ENCODE assay signal across 16 cellular contexts in genomic region chr19:39359026-39359425, GRCh38. TPM values are rescaled to one million over a fixed set of nuclear protein-coding genes. Genes with fewer than 3 reads are reported as not detected.
DNase-seq lines count a peak whose midpoint lies in the region; ATAC-seq lines count a peak whose summit lies in the region.
"Had no signal": no experiment of that assay in that cellular context is flagged by ENCODE, and none has a peak within 500 bp of the region (broad histone marks: within the 10 kb centered on the region; RNA-seq: fewer than 3 reads in every experiment).

No MANE protein-coding gene starts in this region.

- peak overlapping the region; percentile 35 for H3K27ac ChIP-seq in cingulate gyrus (ENCODE audit: low read depth, low read length)
- H3K27ac ChIP-seq: BLaER1 treated with 17β-estradiol and CSF1 and Interleukin-3, amounts not matched to agents 10 nM and 100 nM; HL-60 had no signal

- H3K27me3 Mint-ChIP-seq in activated T-cell treated with anti-CD3 and anti-CD28 coated beads, Interleukin-2, amount 50 U/mL, for 72 hours (ENCODE audit: low read depth), result no peaks in the 10 kb centered on the region
- no peaks in the 10 kb centered on the region for H3K27me3 Mint-ChIP-seq in activated T-cell treated with anti-CD3 and anti-CD28 coated beads, Interleukin-2, amount 50 U/mL, for 24 hours
- H3K27me3 Mint-ChIP-seq: CD4-positive, CD25-positive, alpha-beta regulatory T cell had no signal

- H3K27ac Mint-ChIP-seq in activated T-cell treated with anti-CD3 and anti-CD28 coated beads, Interleukin-2, amount 50 U/mL, for 72 hours, result no peak overlapping the region
- H3K27ac Mint-ChIP-seq in activated T-cell treated with anti-CD3 and anti-CD28 coated beads, Interleukin-2, amount 50 U/mL, for 24 hours, result no peak overlapping the region
- H3K27ac Mint-ChIP-seq: CD4-positive, CD25-positive, alpha-beta regulatory T cell had no signal

- ATAC-seq in activated T-cell treated with anti-CD3 and anti-CD28 coated beads, Interleukin-2, amount 50 U/mL, for 72 hours (replicated peaks in 1 of 2), result peak; percentile 43 to 71
- ATAC-seq in HG02981 (IDR thresholded peaks at IDR 0.05; ENCODE audit: unreplicated experiment), result no peak
- ATAC-seq: GM12878 had no signal

- DNase-seq in activated T-cell treated with anti-CD3 and anti-CD28 coated beads, Interleukin-2, amount 50 U/mL, for 72 hours, result no peak
- no peak for DNase-seq in activated T-cell treated with anti-CD3 and anti-CD28 coated beads, Interleukin-2, amount 50 U/mL, for 24 hours
- peak; percentile 15 for DNase-seq in superior temporal gyrus (ENCODE audit: extremely low spot score)
- DNase-seq in NCI-H146 treated with DMSO at 0.1 percent for 48 hours (lab: John Stamatoyannopoulos, UW; ENCODE audit: unreplicated experiment), result no peak
- no peak for DNase-seq in NK-92 (lab: John Stamatoyannopoulos, UW; ENCODE audit: unreplicated experiment)
- DNase-seq: ACHN; CD4-positive, CD25-positive, alpha-beta regulatory T cell; DMS 273 treated with DMSO at 0.1 percent for 48 hours; HCEC 1CT had no signal

- no peaks in the 10 kb centered on the region for H3K9me3 Mint-ChIP-seq in activated T-cell treated with anti-CD3 and anti-CD28 coated beads, Interleukin-2, amount 50 U/mL, for 72 hours
- no peaks in the 10 kb centered on the region for H3K9me3 Mint-ChIP-seq in activated T-cell treated with anti-CD3 and anti-CD28 coated beads, Interleukin-2, amount 50 U/mL, for 24 hours
- H3K9me3 Mint-ChIP-seq: CD4-positive, CD25-positive, alpha-beta regulatory T cell had no signal

- peaks cover 4 to 26% of the 10 kb centered on the region in 2 donors for H3K36me3 Mint-ChIP-seq in activated T-cell treated with anti-CD3 and anti-CD28 coated beads, Interleukin-2, amount 50 U/mL, for 72 hours (ENCODE audit: insufficient read depth in 2 of 2)
- H3K36me3 Mint-ChIP-seq in activated T-cell treated with anti-CD3 and anti-CD28 coated beads, Interleukin-2, amount 50 U/mL, for 24 hours (ENCODE audit: low read depth), result peaks cover 96% of the 10 kb centered on the region

- peaks cover 30% of the 10 kb centered on the region for H3K4me1 Mint-ChIP-seq in activated T-cell treated with anti-CD3 and anti-CD28 coated beads, Interleukin-2, amount 50 U/mL, for 72 hours (ENCODE audit: low read depth)
- peaks cover 11% of the 10 kb centered on the region for H3K4me1 Mint-ChIP-seq in activated T-cell treated with anti-CD3 and anti-CD28 coated beads, Interleukin-2, amount 50 U/mL, for 24 hours (ENCODE audit: low read depth)

- no peak overlapping the region for H3K4me3 Mint-ChIP-seq in activated T-cell treated with anti-CD3 and anti-CD28 coated beads, Interleukin-2, amount 50 U/mL, for 72 hours
- no peak overlapping the region for H3K4me3 Mint-ChIP-seq in activated T-cell treated with anti-CD3 and anti-CD28 coated beads, Interleukin-2, amount 50 U/mL, for 24 hours
- H3K4me3 Mint-ChIP-seq: CD4-positive, CD25-positive, alpha-beta regulatory T cell had no signal

RNA-seq across cellular contexts. Expression of gene SAMD4B, which starts 16.8 kb away (rescaled TPM):
- total RNA-seq in activated T-cell treated with anti-CD3 and anti-CD28 coated beads, Interleukin-2, amount 50 U/mL, for 72 hours, result 10 to 100 TPM; 59.6 to 63.6 TPM

RNA-seq across cellular contexts. Expression of gene GMFG, which starts 23.2 kb away (rescaled TPM):
- total RNA-seq in activated T-cell treated with anti-CD3 and anti-CD28 coated beads, Interleukin-2, amount 50 U/mL, for 72 hours, result 100 to 1,000 TPM; 351 to 353 TPM
- total RNA-seq: A172, G401 had no signal

RNA-seq across cellular contexts. Expression of gene PAF1, which starts 31.9 kb away (rescaled TPM):
- total RNA-seq in activated T-cell treated with anti-CD3 and anti-CD28 coated beads, Interleukin-2, amount 50 U/mL, for 72 hours, result 10 to 100 TPM; 52.0 TPM

RNA-seq across cellular contexts. Expression of gene MED29, which starts 32.2 kb away (rescaled TPM):
- 10 to 100 TPM; 26.4 to 34.3 TPM for total RNA-seq in activated T-cell treated with anti-CD3 and anti-CD28 coated beads, Interleukin-2, amount 50 U/mL, for 72 hours

RNA-seq across cellular contexts. Expression of gene LRFN1, which starts 38.4 kb away (rescaled TPM):
- total RNA-seq in activated T-cell treated with anti-CD3 and anti-CD28 coated beads, Interleukin-2, amount 50 U/mL, for 72 hours, result 1 to 10 TPM; 4.5 to 6.7 TPM
